8 cellular contexts compared by ENCODE assay signal in the genomic region with DNA sequence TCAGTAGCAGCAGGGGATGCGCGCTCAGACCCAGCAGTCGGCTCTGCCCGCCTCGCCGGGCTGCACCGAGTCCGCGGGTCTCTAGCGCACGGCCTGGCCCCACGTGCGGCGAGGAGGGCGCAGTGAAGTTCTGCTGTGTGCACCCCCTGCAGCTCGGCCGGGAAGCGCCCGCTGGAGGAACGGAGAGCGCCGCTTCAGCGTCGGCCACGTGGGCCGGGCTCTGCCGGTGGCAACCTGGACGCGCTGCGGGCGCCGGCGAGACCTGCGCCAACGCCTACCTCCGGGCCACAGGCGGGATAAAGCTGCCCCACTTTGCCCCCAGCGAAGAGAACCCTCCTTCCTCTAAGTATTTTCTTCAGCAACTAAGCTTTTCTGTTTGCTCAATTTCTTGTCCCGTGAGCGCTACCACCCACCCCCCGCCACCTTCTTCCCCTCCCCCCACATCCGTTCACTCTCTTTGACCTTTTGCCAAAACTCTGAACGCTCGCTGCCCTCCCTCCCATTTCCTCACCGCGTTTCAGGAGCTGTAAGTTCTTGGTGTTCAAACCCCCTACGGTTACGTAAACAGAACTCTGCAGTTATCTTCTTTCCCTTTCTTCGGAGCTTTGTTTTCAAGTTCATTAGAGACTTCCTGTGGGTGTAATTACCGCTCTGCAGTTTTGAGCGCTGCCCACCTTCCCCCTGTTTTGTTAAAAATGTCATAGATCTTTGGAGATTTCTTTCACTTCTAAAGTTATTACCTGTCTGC. TPM values are rescaled to one million over a fixed set of nuclear protein-coding genes. Genes with fewer than 3 reads are reported as not detected.
DNase-seq lines count a peak whose midpoint lies in the region; ATAC-seq and TF ChIP-seq lines count a peak whose summit lies in the region.

No MANE protein-coding gene starts in this region.

- intact Hi-C loops in Panc1 (cut with micrococcal nuclease; ENCODE audit: unreplicated experiment): no loop called here
- intact Hi-C loops in prostate gland (cut with DNase I): no loop called here

- WGBS in prostate gland: 1% methylated on average over 50 of the region's 51 CpGs
- 3% methylated on average over 51 of the region's 51 CpGs for WGBS in urinary bladder

- H3K4me3 ChIP-seq in Panc1 (ENCODE audit: low read depth in 2 of 2, low read length in 2 of 2): peak overlapping the region; percentile 31 to 40
- H3K4me3 ChIP-seq in cardiac muscle cell: peak overlapping the region; percentile 19
- peak overlapping the region; percentile 29 to 36 for H3K4me3 ChIP-seq in prostate gland
- peak overlapping the region; percentile 32 for H3K4me3 ChIP-seq in urinary bladder (ENCODE audit: low read depth, low read length)

- H3K36me3 ChIP-seq in ES-I3 (ENCODE audit: insufficient read depth, low read length) (no peaks in the 10 kb centered on the region), Panc1 (ENCODE audit: control insufficient read depth, insufficient read depth, low read length) (no peaks in the 10 kb centered on the region), cardiac muscle cell (no peaks in the 10 kb centered on the region), prostate gland (no peaks in the 10 kb centered on the region), urinary bladder (ENCODE audit: insufficient read depth) (no peaks in the 10 kb centered on the region)

- POLR2A ChIA-PET in Panc1 (lab: Charles Lee): no interaction called here

- no peak for TF ChIP-seq POLR2A in prostate gland (IDR thresholded peaks at IDR 0.05)

- H3K27me3 ChIP-seq in Panc1 (ENCODE audit: control insufficient read depth, insufficient read depth, low read length) (no peaks in the 10 kb centered on the region; the same call in 1 of the 2 replicates), cardiac muscle cell (no peaks in the 10 kb centered on the region), prostate gland (replicated peaks; ENCODE audit: insufficient read depth) (no peaks in the 10 kb centered on the region)

- no TSS peak for BruUV-seq in Panc1 (replicated peaks; lab: Mats Ljungman, UMichigan)

- H3K4me1 ChIP-seq in ES-I3 (ENCODE audit: insufficient read depth, low read length) (peaks cover 12% of the 10 kb centered on the region), Panc1 (ENCODE audit: control insufficient read depth, insufficient read depth, low read length) (no peaks in the 10 kb centered on the region), cardiac muscle cell (ENCODE audit: low read depth) (peaks cover 10% of the 10 kb centered on the region), prostate gland (replicated peaks) (peaks cover 6% of the 10 kb centered on the region), urinary bladder (ENCODE audit: insufficient read depth) (no peaks in the 10 kb centered on the region)

- peak; percentile 58 for ATAC-seq in HG02623 (IDR thresholded peaks at IDR 0.05; ENCODE audit: unreplicated experiment)
- peak; percentile 76 for ATAC-seq in Panc1

- peak overlapping the region; percentile 78 for H3K9ac ChIP-seq in ES-I3 (ENCODE audit: low read depth, low read length)

- in situ Hi-C loops in Panc1 (cut with HindIII; ENCODE audit: low pct_unique_long_range_greater_than_20kb, low sequenced_read_pairs): no loop called here

- no peaks in the 10 kb centered on the region; the same call in 1 of the 2 replicates for H3K9me3 ChIP-seq in ES-I3 (ENCODE audit: control insufficient read depth, insufficient read depth, low read length)
- H3K9me3 ChIP-seq in Panc1 (ENCODE audit: control insufficient read depth, insufficient read depth, low read depth, low read length): peaks cover 2% of the 10 kb centered on the region; the same call in 1 of the 2 replicates
- H3K9me3 ChIP-seq in cardiac muscle cell (ENCODE audit: low read depth): no peaks in the 10 kb centered on the region
- no peaks in the 10 kb centered on the region for H3K9me3 ChIP-seq in prostate gland

- TF ChIP-seq CTCF in Panc1 (IDR thresholded peaks at IDR 0.05) (no peak), cardiac muscle cell (IDR thresholded peaks at IDR 0.05; ENCODE audit: low read depth, low read length) (no peak), prostate gland (IDR thresholded peaks at IDR 0.05) (no peak)

- DNase-seq in Panc1 (ENCODE audit: low read depth, low spot score) (no peak), cardiac muscle cell (ENCODE audit: low read depth in 1 of 2, low spot score in 1 of 2) (peak; percentile 69 to 84), prostate gland (ENCODE audit: low spot score) (peak; percentile 13), inferior parietal cortex (ENCODE audit: extremely low spot score) (no peak)
- DNase-seq in activated effector memory CD4-positive, alpha-beta T cell treated with Interleukin-2 at 50 U/mL for 16 hours: peak; percentile 57

- no peak overlapping the region for H3K27ac ChIP-seq in Panc1 (ENCODE audit: low read length)
- H3K27ac ChIP-seq in cardiac muscle cell: no peak overlapping the region
- no peak overlapping the region for H3K27ac ChIP-seq in prostate gland
- H3K27ac ChIP-seq in urinary bladder (ENCODE audit: low read depth): peak overlapping the region; percentile 31

- CTCF ChIA-PET in Panc1 (lab: Charles Lee): no interaction called here

RNA-seq across cellular contexts. Expression of gene EDAR, which starts 42.6 kb away (rescaled TPM):
- not detected for total RNA-seq in Panc1 (2021; ENCODE audit: unreplicated experiment)
- polyA plus RNA-seq in Panc1 (2012; ENCODE audit: insufficient read length): not detected
- total RNA-seq in cardiac muscle cell: not detected in 2 replicates
- not detected in 2 replicates for polyA plus RNA-seq in cardiac muscle cell
- under 1 TPM; 0.46 to 0.68 TPM for total RNA-seq in prostate gland
- total RNA-seq in urinary bladder: 1.7 TPM
- 3.9 TPM for polyA plus RNA-seq in urinary bladder

Comparison
In these comparisons a context has a peak if more than half of its experiments do, and no peak if none do; other contexts are left out.
1. DNase-seq: peak in activated effector memory CD4-positive, alpha-beta T cell treated with Interleukin-2 at 50 U/mL for 16 hours (single experiment), cardiac muscle cell (2 of 2) and prostate gland (single experiment); none in Panc1 (single experiment) and inferior parietal cortex (single experiment).
2. Peak in every context shown above with its lines, with median percentiles within 50 percentile points of each other: H3K4me3 ChIP-seq.